In the genomic region with DNA sequence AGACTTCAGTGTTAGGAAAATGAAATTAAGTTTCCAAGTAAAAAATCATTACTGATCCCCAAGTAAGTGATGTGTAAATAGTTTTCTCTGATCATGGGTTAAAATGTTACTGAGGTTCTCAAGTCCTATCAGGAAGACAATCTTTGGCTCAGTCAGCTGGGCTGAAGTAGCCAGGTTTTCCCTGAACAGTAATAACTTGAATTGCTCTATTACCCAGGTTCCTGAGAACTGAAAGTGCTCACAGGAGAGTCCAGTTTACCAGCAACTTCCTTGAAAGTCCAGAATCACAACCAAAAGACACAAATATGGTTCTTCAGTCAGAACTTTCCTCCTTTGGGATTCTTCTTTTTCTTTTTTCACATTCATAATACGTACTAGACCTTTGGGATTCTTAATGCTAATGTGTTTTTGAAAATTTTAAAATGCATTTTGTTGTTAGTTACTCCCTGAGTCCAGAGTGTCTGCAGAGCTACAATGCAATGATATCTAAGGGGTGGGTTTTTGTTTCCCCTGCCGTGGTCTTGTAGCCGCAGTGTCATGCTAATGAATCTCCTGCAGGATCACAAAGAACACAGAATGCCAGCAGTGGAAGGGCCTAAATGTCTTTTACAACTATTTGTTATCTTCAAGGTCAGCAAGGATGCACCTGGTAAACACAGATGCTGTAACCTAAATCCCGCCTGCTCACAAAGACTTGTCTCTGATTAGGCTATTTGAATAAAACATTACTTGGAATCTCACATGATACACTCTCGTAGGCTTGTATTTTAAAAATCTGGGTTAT, we compare ENCODE assay signal across 1 cellular context.
TF ChIP-seq lines count a peak whose summit lies in the region.

No MANE protein-coding gene starts in this region.

TF ChIP-seq in GM23338, 12 proteins besides CTCF, POLR2A, EP300 and RAD21 (continued from another document):
- TF ChIP-seq, protein P1, sequence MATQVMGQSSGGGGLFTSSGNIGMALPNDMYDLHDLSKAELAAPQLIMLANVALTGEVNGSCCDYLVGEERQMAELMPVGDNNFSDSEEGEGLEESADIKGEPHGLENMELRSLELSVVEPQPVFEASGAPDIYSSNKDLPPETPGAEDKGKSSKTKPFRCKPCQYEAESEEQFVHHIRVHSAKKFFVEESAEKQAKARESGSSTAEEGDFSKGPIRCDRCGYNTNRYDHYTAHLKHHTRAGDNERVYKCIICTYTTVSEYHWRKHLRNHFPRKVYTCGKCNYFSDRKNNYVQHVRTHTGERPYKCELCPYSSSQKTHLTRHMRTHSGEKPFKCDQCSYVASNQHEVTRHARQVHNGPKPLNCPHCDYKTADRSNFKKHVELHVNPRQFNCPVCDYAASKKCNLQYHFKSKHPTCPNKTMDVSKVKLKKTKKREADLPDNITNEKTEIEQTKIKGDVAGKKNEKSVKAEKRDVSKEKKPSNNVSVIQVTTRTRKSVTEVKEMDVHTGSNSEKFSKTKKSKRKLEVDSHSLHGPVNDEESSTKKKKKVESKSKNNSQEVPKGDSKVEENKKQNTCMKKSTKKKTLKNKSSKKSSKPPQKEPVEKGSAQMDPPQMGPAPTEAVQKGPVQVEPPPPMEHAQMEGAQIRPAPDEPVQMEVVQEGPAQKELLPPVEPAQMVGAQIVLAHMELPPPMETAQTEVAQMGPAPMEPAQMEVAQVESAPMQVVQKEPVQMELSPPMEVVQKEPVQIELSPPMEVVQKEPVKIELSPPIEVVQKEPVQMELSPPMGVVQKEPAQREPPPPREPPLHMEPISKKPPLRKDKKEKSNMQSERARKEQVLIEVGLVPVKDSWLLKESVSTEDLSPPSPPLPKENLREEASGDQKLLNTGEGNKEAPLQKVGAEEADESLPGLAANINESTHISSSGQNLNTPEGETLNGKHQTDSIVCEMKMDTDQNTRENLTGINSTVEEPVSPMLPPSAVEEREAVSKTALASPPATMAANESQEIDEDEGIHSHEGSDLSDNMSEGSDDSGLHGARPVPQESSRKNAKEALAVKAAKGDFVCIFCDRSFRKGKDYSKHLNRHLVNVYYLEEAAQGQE (IDR thresholded peaks at IDR 0.05; ENCODE audit: unreplicated experiment), result no peak
- TF ChIP-seq NANOG (IDR thresholded peaks at IDR 0.05; ENCODE audit: borderline replicate concordance) (peak; percentile 83; the same call in 1 of the 2 replicates), POLR2AphosphoS5 (IDR thresholded peaks at IDR 0.05; ENCODE audit: low read depth) (no peak), EZH2 (IDR thresholded peaks at IDR 0.05; ENCODE audit: low read depth, unreplicated experiment) (no peak), EZH2phosphoT487 (IDR thresholded peaks at IDR 0.05; ENCODE audit: unreplicated experiment) (no peak), STAT1 (IDR thresholded peaks at IDR 0.05; ENCODE audit: unreplicated experiment) (no peak), JUNB (IDR thresholded peaks at IDR 0.05; ENCODE audit: unreplicated experiment) (no peak)
- TF ChIP-seq, protein P2, sequence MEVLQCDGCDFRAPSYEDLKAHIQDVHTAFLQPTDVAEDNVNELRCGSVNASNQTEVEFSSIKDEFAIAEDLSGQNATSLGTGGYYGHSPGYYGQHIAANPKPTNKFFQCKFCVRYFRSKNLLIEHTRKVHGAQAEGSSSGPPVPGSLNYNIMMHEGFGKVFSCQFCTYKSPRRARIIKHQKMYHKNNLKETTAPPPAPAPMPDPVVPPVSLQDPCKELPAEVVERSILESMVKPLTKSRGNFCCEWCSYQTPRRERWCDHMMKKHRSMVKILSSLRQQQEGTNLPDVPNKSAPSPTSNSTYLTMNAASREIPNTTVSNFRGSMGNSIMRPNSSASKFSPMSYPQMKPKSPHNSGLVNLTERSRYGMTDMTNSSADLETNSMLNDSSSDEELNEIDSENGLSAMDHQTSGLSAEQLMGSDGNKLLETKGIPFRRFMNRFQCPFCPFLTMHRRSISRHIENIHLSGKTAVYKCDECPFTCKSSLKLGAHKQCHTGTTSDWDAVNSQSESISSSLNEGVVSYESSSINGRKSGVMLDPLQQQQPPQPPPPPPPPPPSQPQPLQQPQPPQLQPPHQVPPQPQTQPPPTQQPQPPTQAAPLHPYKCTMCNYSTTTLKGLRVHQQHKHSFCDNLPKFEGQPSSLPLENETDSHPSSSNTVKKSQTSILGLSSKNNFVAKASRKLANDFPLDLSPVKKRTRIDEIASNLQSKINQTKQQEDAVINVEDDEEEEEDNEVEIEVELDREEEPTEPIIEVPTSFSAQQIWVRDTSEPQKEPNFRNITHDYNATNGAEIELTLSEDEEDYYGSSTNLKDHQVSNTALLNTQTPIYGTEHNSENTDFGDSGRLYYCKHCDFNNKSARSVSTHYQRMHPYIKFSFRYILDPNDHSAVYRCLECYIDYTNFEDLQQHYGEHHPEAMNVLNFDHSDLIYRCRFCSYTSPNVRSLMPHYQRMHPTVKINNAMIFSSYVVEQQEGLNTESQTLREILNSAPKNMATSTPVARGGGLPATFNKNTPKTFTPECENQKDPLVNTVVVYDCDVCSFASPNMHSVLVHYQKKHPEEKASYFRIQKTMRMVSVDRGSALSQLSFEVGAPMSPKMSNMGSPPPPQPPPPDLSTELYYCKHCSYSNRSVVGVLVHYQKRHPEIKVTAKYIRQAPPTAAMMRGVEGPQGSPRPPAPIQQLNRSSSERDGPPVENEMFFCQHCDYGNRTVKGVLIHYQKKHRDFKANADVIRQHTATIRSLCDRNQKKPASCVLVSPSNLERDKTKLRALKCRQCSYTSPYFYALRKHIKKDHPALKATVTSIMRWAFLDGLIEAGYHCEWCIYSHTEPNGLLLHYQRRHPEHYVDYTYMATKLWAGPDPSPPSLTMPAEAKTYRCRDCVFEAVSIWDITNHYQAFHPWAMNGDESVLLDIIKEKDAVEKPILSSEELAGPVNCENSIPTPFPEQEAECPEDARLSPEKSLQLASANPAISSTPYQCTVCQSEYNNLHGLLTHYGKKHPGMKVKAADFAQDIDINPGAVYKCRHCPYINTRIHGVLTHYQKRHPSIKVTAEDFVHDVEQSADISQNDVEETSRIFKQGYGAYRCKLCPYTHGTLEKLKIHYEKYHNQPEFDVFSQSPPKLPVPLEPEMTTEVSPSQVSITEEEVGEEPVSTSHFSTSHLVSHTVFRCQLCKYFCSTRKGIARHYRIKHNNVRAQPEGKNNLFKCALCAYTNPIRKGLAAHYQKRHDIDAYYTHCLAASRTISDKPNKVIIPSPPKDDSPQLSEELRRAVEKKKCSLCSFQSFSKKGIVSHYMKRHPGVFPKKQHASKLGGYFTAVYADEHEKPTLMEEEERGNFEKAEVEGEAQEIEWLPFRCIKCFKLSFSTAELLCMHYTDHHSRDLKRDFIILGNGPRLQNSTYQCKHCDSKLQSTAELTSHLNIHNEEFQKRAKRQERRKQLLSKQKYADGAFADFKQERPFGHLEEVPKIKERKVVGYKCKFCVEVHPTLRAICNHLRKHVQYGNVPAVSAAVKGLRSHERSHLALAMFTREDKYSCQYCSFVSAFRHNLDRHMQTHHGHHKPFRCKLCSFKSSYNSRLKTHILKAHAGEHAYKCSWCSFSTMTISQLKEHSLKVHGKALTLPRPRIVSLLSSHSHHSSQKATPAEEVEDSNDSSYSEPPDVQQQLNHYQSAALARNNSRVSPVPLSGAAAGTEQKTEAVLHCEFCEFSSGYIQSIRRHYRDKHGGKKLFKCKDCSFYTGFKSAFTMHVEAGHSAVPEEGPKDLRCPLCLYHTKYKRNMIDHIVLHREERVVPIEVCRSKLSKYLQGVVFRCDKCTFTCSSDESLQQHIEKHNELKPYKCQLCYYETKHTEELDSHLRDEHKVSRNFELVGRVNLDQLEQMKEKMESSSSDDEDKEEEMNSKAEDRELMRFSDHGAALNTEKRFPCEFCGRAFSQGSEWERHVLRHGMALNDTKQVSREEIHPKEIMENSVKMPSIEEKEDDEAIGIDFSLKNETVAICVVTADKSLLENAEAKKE (CRISPR knock-in tag; IDR thresholded peaks at IDR 0.05), result peak; percentile 69; the same call in 1 of the 2 replicates
- TF ChIP-seq, protein P3, sequence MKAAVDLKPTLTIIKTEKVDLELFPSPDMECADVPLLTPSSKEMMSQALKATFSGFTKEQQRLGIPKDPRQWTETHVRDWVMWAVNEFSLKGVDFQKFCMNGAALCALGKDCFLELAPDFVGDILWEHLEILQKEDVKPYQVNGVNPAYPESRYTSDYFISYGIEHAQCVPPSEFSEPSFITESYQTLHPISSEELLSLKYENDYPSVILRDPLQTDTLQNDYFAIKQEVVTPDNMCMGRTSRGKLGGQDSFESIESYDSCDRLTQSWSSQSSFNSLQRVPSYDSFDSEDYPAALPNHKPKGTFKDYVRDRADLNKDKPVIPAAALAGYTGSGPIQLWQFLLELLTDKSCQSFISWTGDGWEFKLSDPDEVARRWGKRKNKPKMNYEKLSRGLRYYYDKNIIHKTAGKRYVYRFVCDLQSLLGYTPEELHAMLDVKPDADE (IDR thresholded peaks at IDR 0.05), result no peak
